8 cellular contexts compared by ENCODE assay signal in genomic region chr17:979211-979538, GRCh38. TPM values are rescaled to one million over a fixed set of nuclear protein-coding genes. Genes with fewer than 3 reads are reported as not detected.
DNase-seq lines count a peak whose midpoint lies in the region; ATAC-seq, FAIRE-seq and TF ChIP-seq lines count a peak whose summit lies in the region.

No MANE protein-coding gene starts in this region.

- H3K27me3 Mint-ChIP-seq in chondrocyte (ENCODE audit: low read depth) = no peaks in the 10 kb centered on the region

- H3K9me3 Mint-ChIP-seq in chondrocyte (ENCODE audit: low read depth) = no peaks in the 10 kb centered on the region

- H3K27me3 ChIP-seq in muscle layer of colon (ENCODE audit: control insufficient read depth in 1 of 2, insufficient read depth in 2 of 2, low read length in 2 of 2) = no peaks in the 10 kb centered on the region

- peak overlapping the region; percentile 91 for H3K4me3 ChIP-seq in AG09309 (ENCODE audit: control insufficient read depth, low read depth, low read length)
- H3K4me3 ChIP-seq in muscle layer of colon (ENCODE audit: low read depth in 1 of 2, low read length in 2 of 2) = no peak overlapping the region

- peak overlapping the region; percentile 63 for H3K4me3 Mint-ChIP-seq in chondrocyte (ENCODE audit: unreplicated experiment)

- peaks cover 52% of the 10 kb centered on the region for H3K4me1 Mint-ChIP-seq in chondrocyte (ENCODE audit: low read depth)

- H3K4me1 ChIP-seq in muscle layer of colon (ENCODE audit: insufficient read depth, low read length) = peaks cover 37% of the 10 kb centered on the region

- ATAC-seq in HG03135 (IDR thresholded peaks at IDR 0.05; ENCODE audit: unreplicated experiment) = peak; percentile 38

- no peaks in the 10 kb centered on the region for H3K36me3 Mint-ChIP-seq in chondrocyte (ENCODE audit: low read depth)

- H3K27ac Mint-ChIP-seq in chondrocyte (ENCODE audit: unreplicated experiment) = no peak overlapping the region

- H3K27ac ChIP-seq in muscle layer of colon (ENCODE audit: low read depth, low read length) = peak overlapping the region; percentile 68

- H3K36me3 ChIP-seq in muscle layer of colon (ENCODE audit: insufficient read depth, low read length) = no peaks in the 10 kb centered on the region

- TF ChIP-seq CTCF in AG09309 (IDR thresholded peaks at IDR 0.05; ENCODE audit: control insufficient read depth, insufficient read depth, low read depth, low read length, missing control alignments) = no peak
- TF ChIP-seq CTCF in chondrocyte (IDR thresholded peaks at IDR 0.05) = no peak

- H3K9ac ChIP-seq in muscle layer of colon (ENCODE audit: low read length) = no peak overlapping the region

- no peak for FAIRE-seq in frontal cortex (lab: Jason Lieb, UNC)

- DNase-seq in AG09309 (ENCODE audit: low read depth) (no peak), chondrocyte (ENCODE audit: low spot score) (no peak), NCI-H128 (lab: John Stamatoyannopoulos, UW; ENCODE audit: unreplicated experiment) (no peak), NCI-H1048 (lab: John Stamatoyannopoulos, UW) (no peak), frontal cortex (ENCODE audit: low spot score in 2 of 2) (no peak), activated gamma-delta T cell (lab: John Stamatoyannopoulos, UW) (no peak)

- no peaks in the 10 kb centered on the region for H3K9me3 ChIP-seq in muscle layer of colon (ENCODE audit: low read length)

RNA-seq across cellular contexts. Expression of gene NXN, which starts 0.4 kb away (rescaled TPM):
- total RNA-seq in chondrocyte = 85.2 to 93.6 TPM (median 86.4 TPM) in 3 replicates
- 18.3 TPM for total RNA-seq in frontal cortex

RNA-seq across cellular contexts. Expression of gene TIMM22, which starts 17.8 kb away (rescaled TPM):
- total RNA-seq in chondrocyte (10.0 to 13.1 TPM (median 10.3 TPM) in 3 replicates), frontal cortex (13.5 TPM)
